In genomic region chr12:96487634-96488033, GRCh38 we compare ENCODE assay signal across 18 cellular contexts.
"Had no signal": no experiment of that assay in that cellular context is flagged by ENCODE, and none has a peak within 500 bp of the region (broad histone marks: within the 10 kb centered on the region; RNA-seq: fewer than 3 reads in every experiment).

No MANE protein-coding gene starts in this region.

- H3K36me3 ChIP-seq: left ventricle myocardium inferior, neutrophil, thyroid gland, uterus had no signal

- DNase-seq: activated CD4-positive, alpha-beta T cell treated with anti-CD3 and anti-CD28 coated beads for 4 hours; activated CD8-positive, alpha-beta T cell treated with anti-CD3 and anti-CD28 coated beads for 36 hours; activated gamma-delta T cell; activated naive CD8-positive, alpha-beta T cell treated with anti-CD3 and anti-CD28 coated beads for 36 hours; activated T-cell treated with anti-CD3 and anti-CD28 coated beads, Interleukin-2, amount 50 U/mL, for 48 hours; dorsolateral prefrontal cortex; endodermal cell; hippocampal formation; left ventricle myocardium inferior; natural killer cell; stimulated activated CD4-positive, alpha-beta T cell treated with anti-CD3 and anti-CD28 coated beads, Interleukin-4, amount 100 ng/mL, for 1 hour; stimulated activated naive B cell treated with anti-CD40 and anti-IgM and Interleukin-4, amounts not matched to agents 10 μg/mL and 1 μg/mL and 100 μg/mL, for 72 hours; T-helper 1 cell; thyroid gland; uterus had no signal

- H3K9me3 ChIP-seq: left ventricle myocardium inferior, neutrophil, thyroid gland, uterus had no signal

- ATAC-seq: activated CD8-positive, alpha-beta T cell treated with anti-CD3 and anti-CD28 coated beads for 36 hours; natural killer cell; stimulated activated naive B cell treated with anti-CD40 and anti-IgM and Interleukin-4, amounts not matched to agents 10 μg/mL and 1 μg/mL and 100 μg/mL, for 72 hours; WTC11 had no signal

- H3K4me1 ChIP-seq: thyroid gland, uterus had no signal

- H3K4me3 ChIP-seq: dorsolateral prefrontal cortex, left ventricle myocardium inferior, thyroid gland, uterus had no signal

- FAIRE-seq: TTC549 had no signal

- H3K27me3 ChIP-seq: dorsolateral prefrontal cortex, thyroid gland, uterus had no signal

- H3K27ac ChIP-seq: dorsolateral prefrontal cortex, left ventricle myocardium inferior, neutrophil, thyroid gland, uterus had no signal
